1 cellular context compared by ENCODE assay signal in the genomic region with DNA sequence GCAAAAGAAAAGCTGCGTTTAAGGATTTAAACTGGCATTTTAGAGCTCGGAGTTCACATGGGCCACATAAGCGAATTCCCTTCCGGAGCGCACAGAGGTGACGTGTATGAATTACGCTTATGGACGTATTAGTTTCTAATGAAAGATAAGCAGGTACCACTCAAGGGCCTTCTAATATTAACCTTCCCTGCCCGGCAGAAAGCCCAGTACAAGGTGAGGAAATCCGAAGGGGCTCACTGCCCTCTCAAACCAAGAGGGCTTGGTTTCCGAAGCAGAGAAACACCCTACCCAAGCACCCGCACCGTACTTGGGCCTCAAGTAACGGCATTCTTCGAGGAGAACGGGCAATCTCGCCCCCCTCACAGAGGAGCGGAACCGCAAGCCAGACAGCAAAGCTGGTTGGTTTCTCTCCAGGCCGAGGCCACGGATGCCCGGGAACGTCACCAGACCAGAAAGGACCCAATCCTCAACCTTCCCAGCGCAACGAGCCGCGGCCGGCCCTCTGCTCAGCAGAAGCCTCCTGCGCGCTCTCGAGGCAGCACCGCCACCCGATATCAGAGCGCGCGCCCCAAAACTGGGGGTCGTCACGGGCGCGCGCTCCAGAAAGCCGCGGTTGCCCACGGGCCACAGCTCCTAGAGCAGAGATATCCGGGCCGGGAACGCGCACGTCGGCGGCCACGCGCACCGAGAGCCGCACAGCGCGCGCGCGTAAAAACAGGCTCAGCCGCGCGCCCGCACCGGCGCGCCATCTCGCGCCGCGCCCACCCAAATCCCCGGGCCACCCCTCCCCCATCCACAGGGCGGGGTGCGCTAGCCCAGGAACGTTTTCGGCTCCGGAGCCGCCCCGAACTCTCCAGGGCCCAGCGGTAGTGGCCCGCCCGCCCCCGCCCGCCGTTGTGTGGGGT.
TF ChIP-seq lines count a peak whose summit lies in the region.

No MANE protein-coding gene starts in this region.

TF ChIP-seq in HCT116, 20 proteins besides CTCF, POLR2A, EP300 and RAD21 (continued from another document):
- TF ChIP-seq, protein P1, sequence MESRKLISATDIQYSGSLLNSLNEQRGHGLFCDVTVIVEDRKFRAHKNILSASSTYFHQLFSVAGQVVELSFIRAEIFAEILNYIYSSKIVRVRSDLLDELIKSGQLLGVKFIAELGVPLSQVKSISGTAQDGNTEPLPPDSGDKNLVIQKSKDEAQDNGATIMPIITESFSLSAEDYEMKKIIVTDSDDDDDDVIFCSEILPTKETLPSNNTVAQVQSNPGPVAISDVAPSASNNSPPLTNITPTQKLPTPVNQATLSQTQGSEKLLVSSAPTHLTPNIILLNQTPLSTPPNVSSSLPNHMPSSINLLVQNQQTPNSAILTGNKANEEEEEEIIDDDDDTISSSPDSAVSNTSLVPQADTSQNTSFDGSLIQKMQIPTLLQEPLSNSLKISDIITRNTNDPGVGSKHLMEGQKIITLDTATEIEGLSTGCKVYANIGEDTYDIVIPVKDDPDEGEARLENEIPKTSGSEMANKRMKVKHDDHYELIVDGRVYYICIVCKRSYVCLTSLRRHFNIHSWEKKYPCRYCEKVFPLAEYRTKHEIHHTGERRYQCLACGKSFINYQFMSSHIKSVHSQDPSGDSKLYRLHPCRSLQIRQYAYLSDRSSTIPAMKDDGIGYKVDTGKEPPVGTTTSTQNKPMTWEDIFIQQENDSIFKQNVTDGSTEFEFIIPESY (IDR thresholded peaks at IDR 0.05; ENCODE audit: extremely low read depth, insufficient replicate concordance, low read length) = no peak
- TF ChIP-seq ZFX (IDR thresholded peaks at IDR 0.05) (no peak; the same call in 1 of the 2 replicates), CBX3 (IDR thresholded peaks at IDR 0.05; ENCODE audit: low read depth) (no peak), ELF1 (IDR thresholded peaks at IDR 0.05; ENCODE audit: borderline replicate concordance, low read depth) (no peak), ZNF274 (IDR thresholded peaks at IDR 0.05; ENCODE audit: low read depth, low read length) (no peak), SP1 (IDR thresholded peaks at IDR 0.05; ENCODE audit: low read depth) (no peak), SIN3A (IDR thresholded peaks at IDR 0.05; ENCODE audit: low read depth) (no peak), EGR1 (IDR thresholded peaks at IDR 0.05; ENCODE audit: low read depth) (no peak)
- TF ChIP-seq, protein P2, sequence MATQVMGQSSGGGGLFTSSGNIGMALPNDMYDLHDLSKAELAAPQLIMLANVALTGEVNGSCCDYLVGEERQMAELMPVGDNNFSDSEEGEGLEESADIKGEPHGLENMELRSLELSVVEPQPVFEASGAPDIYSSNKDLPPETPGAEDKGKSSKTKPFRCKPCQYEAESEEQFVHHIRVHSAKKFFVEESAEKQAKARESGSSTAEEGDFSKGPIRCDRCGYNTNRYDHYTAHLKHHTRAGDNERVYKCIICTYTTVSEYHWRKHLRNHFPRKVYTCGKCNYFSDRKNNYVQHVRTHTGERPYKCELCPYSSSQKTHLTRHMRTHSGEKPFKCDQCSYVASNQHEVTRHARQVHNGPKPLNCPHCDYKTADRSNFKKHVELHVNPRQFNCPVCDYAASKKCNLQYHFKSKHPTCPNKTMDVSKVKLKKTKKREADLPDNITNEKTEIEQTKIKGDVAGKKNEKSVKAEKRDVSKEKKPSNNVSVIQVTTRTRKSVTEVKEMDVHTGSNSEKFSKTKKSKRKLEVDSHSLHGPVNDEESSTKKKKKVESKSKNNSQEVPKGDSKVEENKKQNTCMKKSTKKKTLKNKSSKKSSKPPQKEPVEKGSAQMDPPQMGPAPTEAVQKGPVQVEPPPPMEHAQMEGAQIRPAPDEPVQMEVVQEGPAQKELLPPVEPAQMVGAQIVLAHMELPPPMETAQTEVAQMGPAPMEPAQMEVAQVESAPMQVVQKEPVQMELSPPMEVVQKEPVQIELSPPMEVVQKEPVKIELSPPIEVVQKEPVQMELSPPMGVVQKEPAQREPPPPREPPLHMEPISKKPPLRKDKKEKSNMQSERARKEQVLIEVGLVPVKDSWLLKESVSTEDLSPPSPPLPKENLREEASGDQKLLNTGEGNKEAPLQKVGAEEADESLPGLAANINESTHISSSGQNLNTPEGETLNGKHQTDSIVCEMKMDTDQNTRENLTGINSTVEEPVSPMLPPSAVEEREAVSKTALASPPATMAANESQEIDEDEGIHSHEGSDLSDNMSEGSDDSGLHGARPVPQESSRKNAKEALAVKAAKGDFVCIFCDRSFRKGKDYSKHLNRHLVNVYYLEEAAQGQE (IDR thresholded peaks at IDR 0.05; ENCODE audit: low read depth) = no peak
